ENCODE assay signal across 16 cellular contexts in the genomic region with DNA sequence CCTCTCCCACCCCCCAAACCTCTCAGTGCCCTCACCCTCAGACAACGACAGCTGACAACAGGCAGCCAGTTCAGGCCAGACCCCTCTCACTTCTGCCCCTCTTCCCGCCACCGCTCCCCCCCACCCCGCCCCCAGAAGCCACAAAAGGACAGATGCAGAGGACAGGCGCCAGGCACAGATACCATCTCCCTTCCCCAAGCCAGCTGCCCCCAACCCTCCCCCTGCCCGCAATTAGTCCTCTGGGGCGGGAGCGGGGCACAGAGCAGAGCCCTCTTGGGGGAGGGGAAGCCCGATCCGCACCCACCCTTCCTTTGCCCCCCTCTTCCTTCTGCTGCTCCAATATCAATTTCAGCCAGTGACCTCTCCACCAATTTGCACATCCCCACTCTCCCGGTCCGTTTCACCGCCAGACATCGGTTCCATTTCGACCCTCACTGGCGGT. TPM values are rescaled to one million over a fixed set of nuclear protein-coding genes. Genes with fewer than 3 reads are reported as not detected.
DNase-seq lines count a peak whose midpoint lies in the region; ATAC-seq, FAIRE-seq and TF ChIP-seq lines count a peak whose summit lies in the region.
"Had no signal": no experiment of that assay in that cellular context is flagged by ENCODE, and none has a peak within 500 bp of the region (broad histone marks: within the 10 kb centered on the region; RNA-seq: fewer than 3 reads in every experiment).

No MANE protein-coding gene starts in this region.

- peak in 2 of 3 experiments; percentile 74 to 88 for DNase-seq in NCI-H1417 (lab: John Stamatoyannopoulos, UW)
- DNase-seq in NCI-H1417 treated with DMSO at 0.1 percent for 48 hours (lab: John Stamatoyannopoulos, UW), result no peak
- peak; percentile 24 for DNase-seq in NB4 (ENCODE audit: low read depth)
- DNase-seq in SHP77 treated with DMSO at 0.1 percent for 48 hours (lab: John Stamatoyannopoulos, UW), result no peak
- DNase-seq in RCC 7860 (ENCODE audit: low spot score), result no peak
- DNase-seq: activated T-cell treated with anti-CD3 and anti-CD28 coated beads for 4 hours; brain microvascular endothelial cell; natural killer cell; NCI-H2029 treated with DMSO at 0.1 percent for 48 hours; stimulated activated CD4-positive, alpha-beta T cell treated with anti-CD3 and anti-CD28 coated beads, Interleukin-2, amount 100 ng/mL, for 24 hours; stimulated activated naive CD8-positive, alpha-beta T cell treated with anti-CD3 and anti-CD28 coated beads, Interleukin-15, amount 100 ng/mL, for 72 hours had no signal

- H3K27ac ChIP-seq in ectodermal cell (ENCODE audit: insufficient read depth, low read depth, low read length, poor library complexity, severe bottlenecking), result no peak overlapping the region
- H3K27ac ChIP-seq: brain microvascular endothelial cell, epithelial cell of prostate had no signal

- no peak for TF ChIP-seq POLR2A in NB4 (IDR thresholded peaks at IDR 0.05; ENCODE audit: extremely low read depth, insufficient read length)

- no peak overlapping the region for H2AFZ ChIP-seq in neuron (ENCODE audit: low read depth, low read length)

- FAIRE-seq in RCC 7860 (lab: Jason Lieb, UNC), result no peak
- FAIRE-seq: A204.1 had no signal

- no peak for TF ChIP-seq CTCF in NB4 (IDR thresholded peaks at IDR 0.05; ENCODE audit: low read depth, low read length)

- H3K4me3 ChIP-seq in NB4 (ENCODE audit: low read depth, low read length) (no peak overlapping the region), ectodermal cell (ENCODE audit: insufficient read depth, low read depth, low read length) (peak overlapping the region; percentile 38), neuron (ENCODE audit: low read length) (peak overlapping the region; percentile 87)

- H3K36me3 ChIP-seq in ectodermal cell (ENCODE audit: control insufficient read depth, insufficient read depth, low read length), result no peaks in the 10 kb centered on the region
- H3K36me3 ChIP-seq in neuron (ENCODE audit: insufficient read depth, low read length), result peaks cover 10% of the 10 kb centered on the region
- H3K36me3 ChIP-seq: brain microvascular endothelial cell had no signal

- H3K27me3 ChIP-seq in ectodermal cell (ENCODE audit: control insufficient read depth, insufficient read depth, low read length, poor library complexity, severe bottlenecking) (peaks cover 62% of the 10 kb centered on the region), neuron (ENCODE audit: insufficient read depth, low read length) (no peaks in the 10 kb centered on the region)

- 2% methylated on average over 14 to 16 of the region's 16 CpGs for WGBS in ectodermal cell, 2 experiments

- no peaks in the 10 kb centered on the region for H3K9me3 ChIP-seq in ectodermal cell (ENCODE audit: control insufficient read depth, low read length)
- H3K9me3 ChIP-seq in neuron (ENCODE audit: low read length), result no peaks in the 10 kb centered on the region

- ATAC-seq in GM21515 (IDR thresholded peaks at IDR 0.05; ENCODE audit: unreplicated experiment), result no peak

- H3K4me1 ChIP-seq in ectodermal cell (ENCODE audit: control insufficient read depth, insufficient read depth, low read length) (peaks cover 16% of the 10 kb centered on the region), neuron (ENCODE audit: insufficient read depth, low read length) (peaks cover 32% of the 10 kb centered on the region)

RNA-seq across cellular contexts. Expression of a gene that starts 0.6 kb away (rescaled TPM):
- polyA plus RNA-seq in ectodermal cell (2013, experiment 1 of 4), result not detected
- 0.57 TPM for polyA plus RNA-seq in ectodermal cell (2013, experiment 2 of 4)
- polyA plus RNA-seq in ectodermal cell (2013, experiment 3 of 4), result 0.48 TPM
- 0.77 TPM for polyA plus RNA-seq in ectodermal cell (2013, experiment 4 of 4)

RNA-seq across cellular contexts. Expression of a gene that starts 23.7 kb away (rescaled TPM):
- 0.59 TPM for polyA plus RNA-seq in ectodermal cell (2013, experiment 1 of 4)
- polyA plus RNA-seq in ectodermal cell (2013, experiment 2 of 4), result 0.85 TPM
- polyA plus RNA-seq in ectodermal cell (2013, experiment 3 of 4), result 1.4 TPM
- polyA plus RNA-seq in ectodermal cell (2013, experiment 4 of 4), result 1.1 TPM

RNA-seq across cellular contexts. Expression of a gene that starts 25.9 kb away (rescaled TPM):
- 96.8 TPM for polyA plus RNA-seq in ectodermal cell (2013, experiment 1 of 4)
- polyA plus RNA-seq in ectodermal cell (2013, experiment 2 of 4), result 88.4 TPM
- polyA plus RNA-seq in ectodermal cell (2013, experiment 3 of 4), result 76.2 TPM
- polyA plus RNA-seq in ectodermal cell (2013, experiment 4 of 4), result 73.7 TPM

RNA-seq across cellular contexts. Expression of a gene that starts 31.6 kb away (rescaled TPM):
- polyA plus RNA-seq in ectodermal cell (2013, experiment 1 of 4), result 27.4 TPM
- polyA plus RNA-seq in ectodermal cell (2013, experiment 2 of 4), result 26.6 TPM
- 21.8 TPM for polyA plus RNA-seq in ectodermal cell (2013, experiment 3 of 4)
- polyA plus RNA-seq in ectodermal cell (2013, experiment 4 of 4), result 21.3 TPM

RNA-seq across cellular contexts. Expression of a gene that starts 49.2 kb away (rescaled TPM):
- polyA plus RNA-seq in ectodermal cell (2013, experiment 1 of 4), result not detected
- polyA plus RNA-seq in ectodermal cell (2013, experiment 2 of 4), result not detected
- polyA plus RNA-seq in ectodermal cell (2013, experiment 3 of 4), result not detected
- not detected for polyA plus RNA-seq in ectodermal cell (2013, experiment 4 of 4)

Comparison
In these comparisons a context has a peak if more than half of its experiments do, and no peak if none do; other contexts are left out.
1. DNase-seq: peak in NCI-H1417 (2 of 3) and NB4 (single experiment); none in NCI-H1417 treated with DMSO at 0.1 percent for 48 hours (single experiment), SHP77 treated with DMSO at 0.1 percent for 48 hours (single experiment) and RCC 7860 (single experiment).